8 cellular contexts compared by ENCODE assay signal in genomic region chr20:23419995-23420901, GRCh38. TPM values are rescaled to one million over a fixed set of nuclear protein-coding genes. Genes with fewer than 3 reads are reported as not detected.
A peak's percentile ranks its signal among the peaks of the same experiment; 100 is the strongest.
DNase-seq lines count a peak whose midpoint lies in the region; ATAC-seq and TF ChIP-seq lines count a peak whose summit lies in the region.

No MANE protein-coding gene starts in this region.

- H3K4me3 ChIP-seq in LNCaP clone FGC (ENCODE audit: low read depth, low read length) (peak overlapping the region; percentile 98), choroid plexus epithelial cell (ENCODE audit: low read depth, low read length) (peak overlapping the region; percentile 91)

- TF ChIP-seq CTCF in LNCaP clone FGC (IDR thresholded peaks at IDR 0.05; ENCODE audit: control insufficient read depth, extremely low read depth, insufficient read depth) (no peak), choroid plexus epithelial cell (conservative IDR thresholded peaks at IDR 0.05; ENCODE audit: low read depth, low read length) (no peak)

- DNase-seq in AG08395 (ENCODE audit: low spot score) (peak; percentile 73), LNCaP clone FGC (ENCODE audit: low read depth) (peak; percentile 19), choroid plexus epithelial cell (ENCODE audit: low read depth) (peak; percentile 78), left lobe of liver (ENCODE audit: low spot score) (peak; percentile 66)
- peak; percentile 34 to 35 for DNase-seq in stimulated activated CD4-positive, alpha-beta T cell treated with anti-CD3 and anti-CD28 coated beads, Interleukin-2, amount 100 ng/mL, for 48 hours

- peak; percentile 20 for ATAC-seq in GM19025 (IDR thresholded peaks at IDR 0.05; ENCODE audit: low read depth, unreplicated experiment)
- peak; percentile 22 to 30 for ATAC-seq in activated CD4-positive, CD25-positive, alpha-beta regulatory T cell treated with anti-CD3 and anti-CD28 coated beads, Interleukin-2, amount 50 U/mL, for 24 hours
- ATAC-seq in left lobe of liver: peak; percentile 70
- no peak for ATAC-seq in GM19328 (IDR thresholded peaks at IDR 0.05; ENCODE audit: unreplicated experiment)

RNA-seq across cellular contexts. Expression of gene NAPB, which starts 1.0 kb away (rescaled TPM):
- total RNA-seq in left lobe of liver: 5.3 TPM

RNA-seq across cellular contexts. Expression of gene CSTL1, which starts 19.2 kb away (rescaled TPM):
- total RNA-seq in left lobe of liver: not detected

RNA-seq across cellular contexts. Expression of gene CST11, which starts 32.4 kb away (rescaled TPM):
- total RNA-seq in left lobe of liver: not detected

RNA-seq across cellular contexts. Expression of gene GZF1, which starts 58.3 kb away (rescaled TPM):
- 4.4 TPM for total RNA-seq in left lobe of liver

Comparison
In these comparisons a context has a peak if more than half of its experiments do, and no peak if none do; other contexts are left out.
1. DNase-seq: peak in every context shown above with its lines; median percentile 78 in choroid plexus epithelial cell; 73 in AG08395; 66 in left lobe of liver; 34 in stimulated activated CD4-positive, alpha-beta T cell treated with anti-CD3 and anti-CD28 coated beads, Interleukin-2, amount 100 ng/mL, for 48 hours; 19 in LNCaP clone FGC.